ENCODE assay signal across 17 cellular contexts in genomic region chr18:41073372-41073954, GRCh38.
A peak's percentile ranks its signal among the peaks of the same experiment; 100 is the strongest.
DNase-seq lines count a peak whose midpoint lies in the region; ATAC-seq and TF ChIP-seq lines count a peak whose summit lies in the region.
"Had no signal": no experiment of that assay in that cellular context is flagged by ENCODE, and none has a peak within 500 bp of the region (broad histone marks: within the 10 kb centered on the region; RNA-seq: fewer than 3 reads in every experiment).

No MANE protein-coding gene starts in this region.

- no peaks in the 10 kb centered on the region for H3K9me3 ChIP-seq in osteoblast (ENCODE audit: low read depth, low read length)
- H3K9me3 ChIP-seq: esophagus squamous epithelium had no signal

- H3K4me2 ChIP-seq in osteoblast (ENCODE audit: insufficient read depth, low read length): no peak overlapping the region

- no peak overlapping the region for H3K4me3 ChIP-seq in osteoblast (ENCODE audit: insufficient read depth, low read length)
- H3K4me3 ChIP-seq: dorsolateral prefrontal cortex, esophagus squamous epithelium had no signal

- H3K27me3 ChIP-seq in osteoblast (ENCODE audit: insufficient read depth, low read length): no peaks in the 10 kb centered on the region
- H3K27me3 ChIP-seq: esophagus squamous epithelium had no signal

- no peak for TF ChIP-seq CTCF in osteoblast (IDR thresholded peaks at IDR 0.05; ENCODE audit: extremely low read depth, low read depth, low read length)

- ATAC-seq in GM21528 (IDR thresholded peaks at IDR 0.05; ENCODE audit: low FRiP score, unreplicated experiment): no peak
- ATAC-seq: stimulated activated naive CD8-positive, alpha-beta T cell treated with anti-CD3 and anti-CD28 coated beads, Interleukin-15, amount 100 ng/mL, for 72 hours; T-cell had no signal

- H2AFZ ChIP-seq in osteoblast (ENCODE audit: low read length): no peak overlapping the region

- no peaks in the 10 kb centered on the region for H3K36me3 ChIP-seq in osteoblast (ENCODE audit: insufficient read depth, low read length)
- H3K36me3 ChIP-seq: esophagus squamous epithelium had no signal

- no peak overlapping the region for H3K27ac ChIP-seq in osteoblast (ENCODE audit: low read depth, low read length)
- H3K27ac ChIP-seq: dorsolateral prefrontal cortex, esophagus squamous epithelium had no signal

- DNase-seq in EL: peak; percentile 7
- peak; percentile 38 for DNase-seq in RPMI7951 (ENCODE audit: low read depth)
- DNase-seq in dedifferentiated amniotic fluid mesenchymal stem cell (ENCODE audit: extremely low spot score): peak; percentile 68
- peak; percentile 60 for DNase-seq in non-pigmented ciliary epithelial cell (ENCODE audit: low read depth)
- DNase-seq in NCI-H187 (lab: John Stamatoyannopoulos, UW): no peak
- no peak for DNase-seq in osteoblast (ENCODE audit: insufficient read length, low spot score, missing footprints)
- DNase-seq in HuH-7.5 (ENCODE audit: low spot score): no peak
- DNase-seq: aorta; dorsolateral prefrontal cortex; esophagus squamous epithelium; NCI-H2171; posterior cingulate gyrus; RPMI8226; stimulated activated CD4-positive, alpha-beta T cell treated with anti-CD3 and anti-CD28 coated beads, Interleukin-12 subunit alpha, Interleukin-12 subunit beta, amount 100 ng/mL, for 4 hours; stimulated activated naive CD8-positive, alpha-beta T cell treated with anti-CD3 and anti-CD28 coated beads, Interleukin-15, amount 100 ng/mL, for 72 hours; T-cell had no signal

- H3K4me1 ChIP-seq in osteoblast (ENCODE audit: insufficient read depth, low read length): peaks cover 6% of the 10 kb centered on the region
- H3K4me1 ChIP-seq: esophagus squamous epithelium had no signal

- H3K79me2 ChIP-seq in osteoblast (ENCODE audit: insufficient read depth, low read length): no peaks in the 10 kb centered on the region

- no peaks in the 10 kb centered on the region for H4K20me1 ChIP-seq in osteoblast (ENCODE audit: insufficient read depth, low read length)

Comparison
In these comparisons a context has a peak if more than half of its experiments do, and no peak if none do; other contexts are left out.
1. DNase-seq: peak in EL (single experiment), RPMI7951 (single experiment), dedifferentiated amniotic fluid mesenchymal stem cell (single experiment) and non-pigmented ciliary epithelial cell (single experiment); none in NCI-H187 (0 of 2), osteoblast (single experiment) and HuH-7.5 (single experiment).